25 cellular contexts compared by ENCODE assay signal in the genomic region with DNA sequence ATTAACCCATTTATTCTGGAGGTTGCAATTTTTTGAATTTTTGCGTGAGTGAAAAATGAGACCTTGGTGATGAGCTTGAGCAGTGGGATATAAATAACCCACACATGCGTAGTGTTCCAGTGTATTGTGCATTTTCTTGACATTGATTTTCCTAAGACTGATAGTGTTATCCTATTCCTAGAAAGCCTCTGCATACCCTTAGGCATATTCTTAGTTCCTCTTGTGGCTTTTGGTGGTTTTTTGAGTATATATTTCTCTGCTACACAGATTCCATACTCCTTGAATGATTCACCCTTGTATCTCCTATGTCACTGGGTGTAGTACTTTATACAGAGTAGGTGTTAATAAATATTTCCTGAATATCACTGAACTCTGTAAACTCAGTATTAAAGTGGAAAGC.
"Had no signal": no experiment of that assay in that cellular context is flagged by ENCODE, and none has a peak within 500 bp of the region (broad histone marks: within the 10 kb centered on the region; RNA-seq: fewer than 3 reads in every experiment).

No MANE protein-coding gene starts in this region.

- DNase-seq: activated B cell treated with CpG ODN at 0.5 μM for 24 hours; activated CD4-positive, alpha-beta T cell treated with anti-CD3 and anti-CD28 coated beads, Interleukin-2, amount 50 U/mL, for 1 hour; activated CD8-positive, alpha-beta T cell treated with anti-CD3 and anti-CD28 coated beads for 36 hours; activated gamma-delta T cell treated with Interleukin-2 at 50 U/mL for 16 hours; activated naive CD4-positive, alpha-beta T cell treated with anti-CD3 and anti-CD28 coated beads, Interleukin-2, amount 50 U/mL, for 16 hours; activated T-cell treated with anti-CD3 and anti-CD28 coated beads, Interleukin-2, amount 50 U/mL, for 4 hours; effector memory CD8-positive, alpha-beta T cell; heart left ventricle; hypothalamus; immature natural killer cell; kidney; left colon; mammary epithelial cell; naive B cell; nephron progenitor cell; ovary; retina; small intestine; stimulated activated naive CD4-positive, alpha-beta T cell; tibial artery; upper lobe of right lung had no signal

- H3K9me3 ChIP-seq: neutrophil, ovary, prostate gland, suprapubic skin, tibial artery, upper lobe of right lung had no signal

- H3K4me3 ChIP-seq: coronary artery, heart left ventricle, ovary, prostate gland, suprapubic skin, tibial artery, upper lobe of right lung had no signal

- H3K27ac ChIP-seq: coronary artery, heart left ventricle, neutrophil, ovary, prostate gland, suprapubic skin, tibial artery, upper lobe of right lung had no signal

- H3K4me1 ChIP-seq: prostate gland, suprapubic skin, upper lobe of right lung had no signal

- H3K36me3 ChIP-seq: heart left ventricle, neutrophil, ovary, prostate gland, suprapubic skin, tibial artery, upper lobe of right lung had no signal

- H3K27me3 ChIP-seq: heart left ventricle, neutrophil, ovary, suprapubic skin, tibial artery, upper lobe of right lung had no signal
